8 cellular contexts compared by ENCODE assay signal in genomic region chr11:130636672-130637463, GRCh38.
DNase-seq lines count a peak whose midpoint lies in the region; ATAC-seq, FAIRE-seq and TF ChIP-seq lines count a peak whose summit lies in the region.

No MANE protein-coding gene starts in this region.

- FAIRE-seq in islet of Langerhans (lab: Jason Lieb, UNC): peak; percentile 99

- TF ChIP-seq CTCF in OCI-LY3 (IDR thresholded peaks at IDR 0.05; ENCODE audit: low read depth, low read length) (no peak), endodermal cell (conservative IDR thresholded peaks at IDR 0.05) (no peak), psoas muscle (IDR thresholded peaks at IDR 0.05) (no peak)

- H3K4me1 ChIP-seq in OCI-LY3 (ENCODE audit: low read length): peaks cover 49% of the 10 kb centered on the region
- H3K4me1 ChIP-seq in endodermal cell (ENCODE audit: control insufficient read depth, insufficient read depth, low read length): no peaks in the 10 kb centered on the region
- peaks cover 7% of the 10 kb centered on the region for H3K4me1 ChIP-seq in psoas muscle

- H3K36me3 Mint-ChIP-seq in endodermal cell (ENCODE audit: low read depth): no peaks in the 10 kb centered on the region

- ATAC-seq in HG02642 (IDR thresholded peaks at IDR 0.05; ENCODE audit: poor library complexity, unreplicated experiment): peak; percentile 63
- no peak for ATAC-seq in GM18519 (IDR thresholded peaks at IDR 0.05; ENCODE audit: low FRiP score, unreplicated experiment)
- ATAC-seq in psoas muscle: no peak

- H3K27ac ChIP-seq in OCI-LY3 (ENCODE audit: low read length) (peak overlapping the region; percentile 17; the same call in 1 of the 2 replicates), endodermal cell (ENCODE audit: low read depth, low read length) (no peak overlapping the region), psoas muscle (no peak overlapping the region)

- DNase-seq in DMS79 treated with DMSO at 0.1 percent for 48 hours (lab: John Stamatoyannopoulos, UW) (peak; percentile 24), endodermal cell (no peak), D341Med (ENCODE audit: low spot score) (no peak), psoas muscle (no peak)

- H3K9me3 ChIP-seq in OCI-LY3 (ENCODE audit: insufficient read depth, low read length) (no peaks in the 10 kb centered on the region), endodermal cell (ENCODE audit: control insufficient read depth, low read length) (no peaks in the 10 kb centered on the region), psoas muscle (no peaks in the 10 kb centered on the region)

- 0 out of 2 replicates have a peak, but pooled peaks cover 3% of the 10 kb centered on the region for H3K27me3 ChIP-seq in OCI-LY3 (ENCODE audit: low read depth, low read length)
- no peaks in the 10 kb centered on the region for H3K27me3 ChIP-seq in endodermal cell (ENCODE audit: control insufficient read depth, insufficient read depth, low read length, poor library complexity, severe bottlenecking)
- no peaks in the 10 kb centered on the region for H3K27me3 ChIP-seq in psoas muscle (ENCODE audit: insufficient read depth in 3 of 3, low read length in 2 of 3)

- peak overlapping the region; percentile 72 for H3K4me2 ChIP-seq in OCI-LY3 (ENCODE audit: low read length)

- peaks cover 7% of the 10 kb centered on the region for H3K27me3 Mint-ChIP-seq in endodermal cell (ENCODE audit: insufficient read depth)

- H3K9ac ChIP-seq in OCI-LY3 (ENCODE audit: low read length): no peak overlapping the region
- no peak overlapping the region for H3K9ac ChIP-seq in endodermal cell (ENCODE audit: extremely low read depth, low read length, poor library complexity, severe bottlenecking)

- intact Hi-C loops in psoas muscle (cut with DNase I): no loop called here

- H3K4me3 ChIP-seq in OCI-LY3 (ENCODE audit: low read length) (peak overlapping the region; percentile 43), endodermal cell (ENCODE audit: low read length) (no peak overlapping the region), psoas muscle (no peak overlapping the region)

- H3K4me3 Mint-ChIP-seq in endodermal cell: no peak overlapping the region

- H3K36me3 ChIP-seq in OCI-LY3 (replicated peaks; ENCODE audit: low read depth, low read length) (no peaks in the 10 kb centered on the region), endodermal cell (ENCODE audit: control insufficient read depth, insufficient read depth, low read length) (no peaks in the 10 kb centered on the region), psoas muscle (ENCODE audit: insufficient read depth in 1 of 2, low read depth in 1 of 2) (no peaks in the 10 kb centered on the region)

- WGBS in endodermal cell (ENCODE audit: insufficient coverage in 1 of 2, insufficient read length in 1 of 2), 2 experiments: 84 to 88% methylated on average over 5 to 10 of the region's 10 CpGs
- 84 to 90% (median 89%) methylated on average over 10 of the region's 10 CpGs for WGBS in psoas muscle, 3 donors

- H2AFZ ChIP-seq in OCI-LY3 (ENCODE audit: low read depth, low read length): 0 out of 2 replicates have a peak overlapping the region, but pooled peaks have one; percentile 14

- H4K20me1 ChIP-seq in OCI-LY3 (ENCODE audit: insufficient read depth, low read length): no peaks in the 10 kb centered on the region

- H3K79me2 ChIP-seq in OCI-LY3 (ENCODE audit: low read length): no peaks in the 10 kb centered on the region

- H3K27ac Mint-ChIP-seq in endodermal cell: no peak overlapping the region

- no peaks in the 10 kb centered on the region for H3K9me3 Mint-ChIP-seq in endodermal cell

- H3K4me1 Mint-ChIP-seq in endodermal cell: peaks cover 12% of the 10 kb centered on the region
